In genomic region chr3:170703121-170703588, GRCh38 we compare ENCODE assay signal across 1 cellular context.
A peak's percentile ranks its signal among the peaks of the same experiment; 100 is the strongest.
TF ChIP-seq lines count a peak whose summit lies in the region.

No MANE protein-coding gene starts in this region.

TF ChIP-seq in K562, 482 proteins besides CTCF, POLR2A, EP300 and RAD21 (continued from another document and continues in another):
- TF ChIP-seq CCNT2 (IDR thresholded peaks at IDR 0.05; ENCODE audit: borderline replicate concordance, extremely low read depth, insufficient read length, low read depth, low read length), result peak; percentile 66
- TF ChIP-seq ZNF589 (CRISPR knock-in tag; IDR thresholded peaks at IDR 0.05; ENCODE audit: low read depth), result peak; percentile 86; the same call in 1 of the 2 replicates
- TF ChIP-seq, protein P1, sequence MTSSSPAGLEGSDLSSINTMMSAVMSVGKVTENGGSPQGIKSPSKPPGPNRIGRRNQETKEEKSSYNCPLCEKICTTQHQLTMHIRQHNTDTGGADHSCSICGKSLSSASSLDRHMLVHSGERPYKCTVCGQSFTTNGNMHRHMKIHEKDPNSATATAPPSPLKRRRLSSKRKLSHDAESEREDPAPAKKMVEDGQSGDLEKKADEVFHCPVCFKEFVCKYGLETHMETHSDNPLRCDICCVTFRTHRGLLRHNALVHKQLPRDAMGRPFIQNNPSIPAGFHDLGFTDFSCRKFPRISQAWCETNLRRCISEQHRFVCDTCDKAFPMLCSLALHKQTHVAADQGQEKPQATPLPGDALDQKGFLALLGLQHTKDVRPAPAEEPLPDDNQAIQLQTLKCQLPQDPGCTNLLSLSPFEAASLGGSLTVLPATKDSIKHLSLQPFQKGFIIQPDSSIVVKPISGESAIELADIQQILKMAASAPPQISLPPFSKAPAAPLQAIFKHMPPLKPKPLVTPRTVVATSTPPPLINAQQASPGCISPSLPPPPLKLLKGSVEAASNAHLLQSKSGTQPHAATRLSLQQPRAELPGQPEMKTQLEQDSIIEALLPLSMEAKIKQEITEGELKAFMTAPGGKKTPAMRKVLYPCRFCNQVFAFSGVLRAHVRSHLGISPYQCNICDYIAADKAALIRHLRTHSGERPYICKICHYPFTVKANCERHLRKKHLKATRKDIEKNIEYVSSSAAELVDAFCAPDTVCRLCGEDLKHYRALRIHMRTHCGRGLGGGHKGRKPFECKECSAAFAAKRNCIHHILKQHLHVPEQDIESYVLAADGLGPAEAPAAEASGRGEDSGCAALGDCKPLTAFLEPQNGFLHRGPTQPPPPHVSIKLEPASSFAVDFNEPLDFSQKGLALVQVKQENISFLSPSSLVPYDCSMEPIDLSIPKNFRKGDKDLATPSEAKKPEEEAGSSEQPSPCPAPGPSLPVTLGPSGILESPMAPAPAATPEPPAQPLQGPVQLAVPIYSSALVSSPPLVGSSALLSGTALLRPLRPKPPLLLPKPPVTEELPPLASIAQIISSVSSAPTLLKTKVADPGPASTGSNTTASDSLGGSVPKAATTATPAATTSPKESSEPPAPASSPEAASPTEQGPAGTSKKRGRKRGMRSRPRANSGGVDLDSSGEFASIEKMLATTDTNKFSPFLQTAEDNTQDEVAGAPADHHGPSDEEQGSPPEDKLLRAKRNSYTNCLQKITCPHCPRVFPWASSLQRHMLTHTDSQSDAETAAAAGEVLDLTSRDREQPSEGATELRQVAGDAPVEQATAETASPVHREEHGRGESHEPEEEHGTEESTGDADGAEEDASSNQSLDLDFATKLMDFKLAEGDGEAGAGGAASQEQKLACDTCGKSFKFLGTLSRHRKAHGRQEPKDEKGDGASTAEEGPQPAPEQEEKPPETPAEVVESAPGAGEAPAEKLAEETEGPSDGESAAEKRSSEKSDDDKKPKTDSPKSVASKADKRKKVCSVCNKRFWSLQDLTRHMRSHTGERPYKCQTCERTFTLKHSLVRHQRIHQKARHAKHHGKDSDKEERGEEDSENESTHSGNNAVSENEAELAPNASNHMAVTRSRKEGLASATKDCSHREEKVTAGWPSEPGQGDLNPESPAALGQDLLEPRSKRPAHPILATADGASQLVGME (CRISPR knock-in tag; IDR thresholded peaks at IDR 0.05), result no peak
- no peak for TF ChIP-seq SFPQ (IDR thresholded peaks at IDR 0.05; ENCODE audit: low read depth, low read length)
- TF ChIP-seq SRSF1 (IDR thresholded peaks at IDR 0.05; ENCODE audit: low read depth, low read length), result no peak
- TF ChIP-seq ZNF431 (CRISPR knock-in tag; IDR thresholded peaks at IDR 0.05), result no peak
- no peak for TF ChIP-seq NFYB (IDR thresholded peaks at IDR 0.05; ENCODE audit: extremely low read depth, insufficient read length)
- TF ChIP-seq EWSR1 (IDR thresholded peaks at IDR 0.05; ENCODE audit: borderline replicate concordance, low read depth, partially characterized antibody), result no peak
- TF ChIP-seq SMARCB1 (IDR thresholded peaks at IDR 0.05; ENCODE audit: insufficient read length, low read depth), result peak; percentile 71
- TF ChIP-seq SOX6 (IDR thresholded peaks at IDR 0.05), result peak; percentile 73
- TF ChIP-seq, protein P2, sequence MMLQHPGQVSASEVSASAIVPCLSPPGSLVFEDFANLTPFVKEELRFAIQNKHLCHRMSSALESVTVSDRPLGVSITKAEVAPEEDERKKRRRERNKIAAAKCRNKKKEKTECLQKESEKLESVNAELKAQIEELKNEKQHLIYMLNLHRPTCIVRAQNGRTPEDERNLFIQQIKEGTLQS (IDR thresholded peaks at IDR 0.05), result peak; percentile 88
- TF ChIP-seq, protein P2 (CRISPR knock-in tag; conservative IDR thresholded peaks at IDR 0.05), result no peak
- no peak for TF ChIP-seq ZEB2 (IDR thresholded peaks at IDR 0.05)
- TF ChIP-seq SMAD4 (CRISPR knock-in tag; conservative IDR thresholded peaks at IDR 0.05), result peak; percentile 95
- TF ChIP-seq, protein P3, sequence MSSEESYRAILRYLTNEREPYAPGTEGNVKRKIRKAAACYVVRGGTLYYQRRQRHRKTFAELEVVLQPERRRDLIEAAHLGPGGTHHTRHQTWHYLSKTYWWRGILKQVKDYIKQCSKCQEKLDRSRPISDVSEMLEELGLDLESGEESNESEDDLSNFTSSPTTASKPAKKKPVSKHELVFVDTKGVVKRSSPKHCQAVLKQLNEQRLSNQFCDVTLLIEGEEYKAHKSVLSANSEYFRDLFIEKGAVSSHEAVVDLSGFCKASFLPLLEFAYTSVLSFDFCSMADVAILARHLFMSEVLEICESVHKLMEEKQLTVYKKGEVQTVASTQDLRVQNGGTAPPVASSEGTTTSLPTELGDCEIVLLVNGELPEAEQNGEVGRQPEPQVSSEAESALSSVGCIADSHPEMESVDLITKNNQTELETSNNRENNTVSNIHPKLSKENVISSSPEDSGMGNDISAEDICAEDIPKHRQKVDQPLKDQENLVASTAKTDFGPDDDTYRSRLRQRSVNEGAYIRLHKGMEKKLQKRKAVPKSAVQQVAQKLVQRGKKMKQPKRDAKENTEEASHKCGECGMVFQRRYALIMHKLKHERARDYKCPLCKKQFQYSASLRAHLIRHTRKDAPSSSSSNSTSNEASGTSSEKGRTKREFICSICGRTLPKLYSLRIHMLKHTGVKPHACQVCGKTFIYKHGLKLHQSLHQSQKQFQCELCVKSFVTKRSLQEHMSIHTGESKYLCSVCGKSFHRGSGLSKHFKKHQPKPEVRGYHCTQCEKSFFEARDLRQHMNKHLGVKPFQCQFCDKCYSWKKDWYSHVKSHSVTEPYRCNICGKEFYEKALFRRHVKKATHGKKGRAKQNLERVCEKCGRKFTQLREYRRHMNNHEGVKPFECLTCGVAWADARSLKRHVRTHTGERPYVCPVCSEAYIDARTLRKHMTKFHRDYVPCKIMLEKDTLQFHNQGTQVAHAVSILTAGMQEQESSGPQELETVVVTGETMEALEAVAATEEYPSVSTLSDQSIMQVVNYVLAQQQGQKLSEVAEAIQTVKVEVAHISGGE (CRISPR knock-in tag; IDR thresholded peaks at IDR 0.05), result peak in 1 of 3 experiments; percentile 43; a peak in 1 of 6 replicates
- TF ChIP-seq, protein P4, sequence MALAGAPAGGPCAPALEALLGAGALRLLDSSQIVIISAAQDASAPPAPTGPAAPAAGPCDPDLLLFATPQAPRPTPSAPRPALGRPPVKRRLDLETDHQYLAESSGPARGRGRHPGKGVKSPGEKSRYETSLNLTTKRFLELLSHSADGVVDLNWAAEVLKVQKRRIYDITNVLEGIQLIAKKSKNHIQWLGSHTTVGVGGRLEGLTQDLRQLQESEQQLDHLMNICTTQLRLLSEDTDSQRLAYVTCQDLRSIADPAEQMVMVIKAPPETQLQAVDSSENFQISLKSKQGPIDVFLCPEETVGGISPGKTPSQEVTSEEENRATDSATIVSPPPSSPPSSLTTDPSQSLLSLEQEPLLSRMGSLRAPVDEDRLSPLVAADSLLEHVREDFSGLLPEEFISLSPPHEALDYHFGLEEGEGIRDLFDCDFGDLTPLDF (CRISPR knock-in tag; IDR thresholded peaks at IDR 0.05), result no peak
- no peak for TF ChIP-seq TGIF2 (CRISPR knock-in tag; IDR thresholded peaks at IDR 0.05)
- peak; percentile 43; the same call in 1 of the 2 replicates for TF ChIP-seq CREM (IDR thresholded peaks at IDR 0.05; ENCODE audit: low read depth)
- TF ChIP-seq JUN (IDR thresholded peaks at IDR 0.05; ENCODE audit: borderline replicate concordance, low read depth, low read length), result peak; percentile 88; the same call in 1 of the 2 replicates
- no peak for TF ChIP-seq JUN (CRISPR knock-in tag; IDR thresholded peaks at IDR 0.05; ENCODE audit: borderline replicate concordance)
- no peak for TF ChIP-seq ETS1 (conservative IDR thresholded peaks at IDR 0.05; ENCODE audit: control insufficient read depth, low read depth, low read length)
- no peak for TF ChIP-seq POU5F1 (IDR thresholded peaks at IDR 0.05; ENCODE audit: borderline replicate concordance, low read depth, low read length, partially characterized antibody)
- no peak for TF ChIP-seq ZKSCAN1 (IDR thresholded peaks at IDR 0.05; ENCODE audit: low read depth, low read length)
- no peak for TF ChIP-seq ZBED1 (IDR thresholded peaks at IDR 0.05)
- peak; percentile 98 for TF ChIP-seq ZNF324 (CRISPR knock-in tag; IDR thresholded peaks at IDR 0.05)
- no peak for TF ChIP-seq ZBTB17 (CRISPR knock-in tag; IDR thresholded peaks at IDR 0.05)
- no peak for TF ChIP-seq ZBTB8A (IDR thresholded peaks at IDR 0.05; ENCODE audit: partially characterized antibody)
- TF ChIP-seq, protein P5, sequence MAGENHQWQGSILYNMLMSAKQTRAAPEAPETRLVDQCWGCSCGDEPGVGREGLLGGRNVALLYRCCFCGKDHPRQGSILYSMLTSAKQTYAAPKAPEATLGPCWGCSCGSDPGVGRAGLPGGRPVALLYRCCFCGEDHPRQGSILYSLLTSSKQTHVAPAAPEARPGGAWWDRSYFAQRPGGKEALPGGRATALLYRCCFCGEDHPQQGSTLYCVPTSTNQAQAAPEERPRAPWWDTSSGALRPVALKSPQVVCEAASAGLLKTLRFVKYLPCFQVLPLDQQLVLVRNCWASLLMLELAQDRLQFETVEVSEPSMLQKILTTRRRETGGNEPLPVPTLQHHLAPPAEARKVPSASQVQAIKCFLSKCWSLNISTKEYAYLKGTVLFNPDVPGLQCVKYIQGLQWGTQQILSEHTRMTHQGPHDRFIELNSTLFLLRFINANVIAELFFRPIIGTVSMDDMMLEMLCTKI (IDR thresholded peaks at IDR 0.05; ENCODE audit: partially characterized antibody), result no peak
- TF ChIP-seq CREBBP (IDR thresholded peaks at IDR 0.05; ENCODE audit: low read depth, low read length), result no peak
- TF ChIP-seq HNRNPL (IDR thresholded peaks at IDR 0.05; ENCODE audit: low read depth, low read length), result no peak; the same call in 1 of the 2 replicates
- TF ChIP-seq ZBTB33 (CRISPR knock-in tag; IDR thresholded peaks at IDR 0.05), result no peak
- TF ChIP-seq CBX3 (IDR thresholded peaks at IDR 0.05; ENCODE audit: borderline replicate concordance in 1 of 2, low read length in 2 of 2), result peak in 1 of 2 experiments; percentile 85; a peak in 1 of 3 replicates
- TF ChIP-seq CREB1 (IDR thresholded peaks at IDR 0.05), result peak; percentile 50; the same call in 1 of the 2 replicates
- no peak for TF ChIP-seq CREB1 (CRISPR knock-in tag; IDR thresholded peaks at IDR 0.05)
- TF ChIP-seq NBN (IDR thresholded peaks at IDR 0.05; ENCODE audit: low read depth), result 0 out of 2 replicates have a peak, but pooled peaks have one; percentile 65
- TF ChIP-seq ZNF274 (IDR thresholded peaks at IDR 0.05; ENCODE audit: borderline replicate concordance, low read depth, low read length), result no peak
- no peak for TF ChIP-seq FOXA3 (CRISPR knock-in tag; conservative IDR thresholded peaks at IDR 0.05 in 1 of 2, IDR thresholded peaks at IDR 0.05 in 1 of 2)
- TF ChIP-seq NFXL1 (CRISPR knock-in tag; IDR thresholded peaks at IDR 0.05), result no peak
- TF ChIP-seq, protein P6, sequence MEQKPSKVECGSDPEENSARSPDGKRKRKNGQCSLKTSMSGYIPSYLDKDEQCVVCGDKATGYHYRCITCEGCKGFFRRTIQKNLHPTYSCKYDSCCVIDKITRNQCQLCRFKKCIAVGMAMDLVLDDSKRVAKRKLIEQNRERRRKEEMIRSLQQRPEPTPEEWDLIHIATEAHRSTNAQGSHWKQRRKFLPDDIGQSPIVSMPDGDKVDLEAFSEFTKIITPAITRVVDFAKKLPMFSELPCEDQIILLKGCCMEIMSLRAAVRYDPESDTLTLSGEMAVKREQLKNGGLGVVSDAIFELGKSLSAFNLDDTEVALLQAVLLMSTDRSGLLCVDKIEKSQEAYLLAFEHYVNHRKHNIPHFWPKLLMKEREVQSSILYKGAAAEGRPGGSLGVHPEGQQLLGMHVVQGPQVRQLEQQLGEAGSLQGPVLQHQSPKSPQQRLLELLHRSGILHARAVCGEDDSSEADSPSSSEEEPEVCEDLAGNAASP (IDR thresholded peaks at IDR 0.05), result no peak
- peak; percentile 22 for TF ChIP-seq TAF1 (IDR thresholded peaks at IDR 0.05; ENCODE audit: control insufficient read depth, extremely low read depth, insufficient read depth, low read length, severe bottlenecking)
